Comparison of ENCODE assay signal across 8 cellular contexts in the genomic region with DNA sequence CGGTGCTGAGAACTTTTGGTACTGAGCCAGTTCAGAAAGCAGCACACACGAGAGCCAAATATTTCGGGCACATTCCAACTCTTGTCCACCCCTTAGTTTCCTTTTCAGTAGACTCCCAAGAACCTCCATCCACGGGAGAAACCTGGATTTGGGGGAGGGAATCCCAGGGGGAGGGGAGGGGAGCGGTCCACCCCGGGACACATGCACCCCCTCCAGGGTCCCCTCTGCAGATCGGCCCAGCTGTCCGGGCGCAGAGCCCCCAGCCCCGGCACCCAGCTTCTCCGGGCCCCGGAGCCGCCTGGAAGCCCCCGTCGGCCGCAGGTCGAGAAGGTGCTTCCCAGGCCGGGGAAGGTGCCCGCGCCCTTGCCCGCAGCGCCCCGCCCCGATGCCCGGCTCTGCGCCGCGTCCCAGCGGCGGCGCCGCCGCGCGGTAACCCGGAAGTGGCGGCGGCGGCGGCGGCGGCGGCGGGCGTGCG. TPM values are rescaled to one million over a fixed set of nuclear protein-coding genes. Genes with fewer than 3 reads are reported as not detected.
DNase-seq lines count a peak whose midpoint lies in the region; ATAC-seq and TF ChIP-seq lines count a peak whose summit lies in the region.

No MANE protein-coding gene starts in this region.

- H2AFZ ChIP-seq in H9 (ENCODE audit: low read length), result peak overlapping the region; percentile 69

- peak overlapping the region; percentile 35 for H3K9ac ChIP-seq in H9 (ENCODE audit: extremely low read depth, insufficient read length, low read length)

- peaks cover 26% of the 10 kb centered on the region for H3K27me3 Mint-ChIP-seq in H9 (ENCODE audit: low read depth)

- TF ChIP-seq POLR2A in gastrocnemius medialis (IDR thresholded peaks at IDR 0.05), result no peak

- H3K36me3 Mint-ChIP-seq in H9 (ENCODE audit: insufficient read depth in 1 of 3, low read depth in 3 of 3), result peaks cover 2 to 18% (median 8%) of the 10 kb centered on the region in 3 experiments; a peak in 4 of 7 replicates

- H2AK5ac ChIP-seq in H9 (ENCODE audit: insufficient read length, low read length), result no peak overlapping the region

- ATAC-seq in gastrocnemius medialis, result peak; percentile 67 to 70
- no peak for ATAC-seq in HG03196 (IDR thresholded peaks at IDR 0.05; ENCODE audit: unreplicated experiment)

- H3K23ac ChIP-seq in H9 (ENCODE audit: insufficient read length, low read depth, low read length), result no peak overlapping the region

- H4K8ac ChIP-seq in H9 (replicated peaks; ENCODE audit: insufficient read length, low read depth, low read length), result no peak overlapping the region

- H3K4ac ChIP-seq in H9 (ENCODE audit: low read depth, low read length), result no peak overlapping the region

- peak overlapping the region; percentile 81 to 89 for H3K4me3 Mint-ChIP-seq in H9

- H2BK120ac ChIP-seq in H9 (ENCODE audit: low read depth, low read length, poor library complexity, severe bottlenecking), result no peak overlapping the region

- H3K18ac ChIP-seq in H9 (ENCODE audit: insufficient read length, low read depth, low read length), result no peak overlapping the region

- H3K27ac ChIP-seq in H9 (ENCODE audit: insufficient read length, low read depth, low read length) (no peak overlapping the region), right atrium auricular region (peak overlapping the region; percentile 77 to 84), gastrocnemius medialis (peak overlapping the region; percentile 49 to 82 (median 70))

- no peak overlapping the region for H2BK15ac ChIP-seq in H9 (ENCODE audit: low read depth, low read length)

- H3K79me2 ChIP-seq in H9 (ENCODE audit: insufficient read depth, low read length), result peaks cover 5% of the 10 kb centered on the region; the same call in 1 of the 2 replicates

- H2BK5ac ChIP-seq in H9 (ENCODE audit: insufficient read length, low read length), result no peak overlapping the region

- in situ Hi-C loops in gastrocnemius medialis (cut with MboI; ENCODE audit: low sequenced_read_pairs in 4 of 4), result no loop called here

- H3K9me3 Mint-ChIP-seq in H9, result no peaks in the 10 kb centered on the region

- peak overlapping the region in 2 of 3 experiments; percentile 34 to 79; a peak in 1 of 7 replicates for H3K27ac Mint-ChIP-seq in H9

- TF ChIP-seq CTCF in H9 (conservative IDR thresholded peaks at IDR 0.05) (no peak), right atrium auricular region (IDR thresholded peaks at IDR 0.05) (no peak), gastrocnemius medialis (IDR thresholded peaks at IDR 0.05 in 4 of 5, conservative IDR thresholded peaks at IDR 0.05 in 1 of 5) (no peak)

- no peaks in the 10 kb centered on the region for H3K36me3 ChIP-seq in right atrium auricular region
- no peaks in the 10 kb centered on the region for H3K36me3 ChIP-seq in gastrocnemius medialis

- peak overlapping the region; percentile 61 to 85 for H3K4me3 ChIP-seq in right atrium auricular region
- peak overlapping the region; percentile 62 to 93 (median 82) for H3K4me3 ChIP-seq in gastrocnemius medialis

- H3K23me2 ChIP-seq in H9 (ENCODE audit: insufficient read length, low read depth, low read length, poor library complexity, severe bottlenecking), result peaks cover 5% of the 10 kb centered on the region

- no peak overlapping the region for H4K91ac ChIP-seq in H9 (ENCODE audit: insufficient read length, low read depth, low read length)

- no peak overlapping the region for H4K5ac ChIP-seq in H9 (ENCODE audit: insufficient read length, low read depth, low read length)

- DNase-seq in GM03348 (ENCODE audit: low spot score) (peak; percentile 55), H9 (peak; percentile 39), NCI-H774 (lab: John Stamatoyannopoulos, UW) (peak; percentile 14), right atrium auricular region (ENCODE audit: low spot score) (no peak), gastrocnemius medialis (no peak), UCSD-AML1 (lab: John Stamatoyannopoulos, UW; ENCODE audit: unreplicated experiment) (no peak)
- DNase-seq in activated naive CD4-positive, alpha-beta T cell treated with anti-CD3 and anti-CD28 coated beads, Interleukin-2, amount 50 U/mL, for 16 hours, result peak; percentile 42

- no peak overlapping the region for H2BK20ac ChIP-seq in H9 (ENCODE audit: low read depth, low read length, poor library complexity, severe bottlenecking)

- peaks cover 7% of the 10 kb centered on the region; the same call in 1 of the 2 replicates for H3K27me3 ChIP-seq in H9 (ENCODE audit: insufficient read depth, low read length)
- no peaks in the 10 kb centered on the region for H3K27me3 ChIP-seq in right atrium auricular region
- H3K27me3 ChIP-seq in gastrocnemius medialis, result no peaks in the 10 kb centered on the region

- intact Hi-C loops in gastrocnemius medialis (cut with DNase I; ENCODE audit: low total_unique reads), result loop anchor here (2.0 to 10.0 kb wide), 2 partner anchors 82 to 290 kb away; partner anchors contain the start of gene MESD

- no peak overlapping the region for H2BK12ac ChIP-seq in H9 (ENCODE audit: insufficient read length, low read depth, low read length)

- no peaks in the 10 kb centered on the region for H4K20me1 ChIP-seq in H9 (ENCODE audit: control insufficient read depth, insufficient read depth, insufficient read length)

- H3T11ph ChIP-seq in H9 (ENCODE audit: low read length), result no peak overlapping the region

- peak overlapping the region; percentile 71; the same call in 1 of the 2 replicates for H3K14ac ChIP-seq in H9 (ENCODE audit: insufficient read depth, low read length)

- H3K79me1 ChIP-seq in H9 (ENCODE audit: insufficient read depth, low read depth, low read length, poor library complexity, severe bottlenecking), result no peaks in the 10 kb centered on the region

- H3K4me2 ChIP-seq in H9 (ENCODE audit: insufficient read depth, insufficient read length, low read length), result peak overlapping the region; percentile 83

- no peaks in the 10 kb centered on the region for H3K9me3 ChIP-seq in H9 (ENCODE audit: control insufficient read depth, low read depth, low read length)
- no peaks in the 10 kb centered on the region for H3K9me3 ChIP-seq in right atrium auricular region
- H3K9me3 ChIP-seq in gastrocnemius medialis, result no peaks in the 10 kb centered on the region

- WGBS in H9 (ENCODE audit: extremely low coverage, insufficient read length, low lambda C conversion rate), result no CpG with 5 or more reads among the region's 46 CpGs

- H3K4me1 ChIP-seq in H9 (ENCODE audit: insufficient read depth, low read length) (no peaks in the 10 kb centered on the region), right atrium auricular region (peaks cover 0 to 17% of the 10 kb centered on the region in 2 donors), gastrocnemius medialis (peaks cover 7 to 10% of the 10 kb centered on the region in 2 donors)

- H3K4me1 Mint-ChIP-seq in H9, result peaks cover 29 to 32% of the 10 kb centered on the region in 2 experiments

- H3K56ac ChIP-seq in H9 (ENCODE audit: insufficient read length, low read depth, low read length), result no peak overlapping the region

RNA-seq across cellular contexts. Expression of gene ABHD17C, which starts 0.4 kb away (rescaled TPM):
- total RNA-seq in H9 (2021), result 21.5 and 25.1 TPM in 2 replicates
- total RNA-seq in right atrium auricular region, result 1 to 10 TPM; 1.0 to 1.7 TPM
- 1 to 10 TPM in 2 of 4 donors, under 1 TPM in 1, not detected in 1; 0.98 to 3.3 (median 2.5) TPM for total RNA-seq in gastrocnemius medialis

Comparison
In these comparisons a context has a peak if more than half of its experiments do, and no peak if none do; other contexts are left out.
1. DNase-seq: peak in GM03348 (single experiment), H9 (single experiment), NCI-H774 (single experiment) and activated naive CD4-positive, alpha-beta T cell treated with anti-CD3 and anti-CD28 coated beads, Interleukin-2, amount 50 U/mL, for 16 hours (single experiment); none in right atrium auricular region (single experiment), gastrocnemius medialis (0 of 2) and UCSD-AML1 (single experiment).